1 cellular context compared by ENCODE assay signal in the genomic region with DNA sequence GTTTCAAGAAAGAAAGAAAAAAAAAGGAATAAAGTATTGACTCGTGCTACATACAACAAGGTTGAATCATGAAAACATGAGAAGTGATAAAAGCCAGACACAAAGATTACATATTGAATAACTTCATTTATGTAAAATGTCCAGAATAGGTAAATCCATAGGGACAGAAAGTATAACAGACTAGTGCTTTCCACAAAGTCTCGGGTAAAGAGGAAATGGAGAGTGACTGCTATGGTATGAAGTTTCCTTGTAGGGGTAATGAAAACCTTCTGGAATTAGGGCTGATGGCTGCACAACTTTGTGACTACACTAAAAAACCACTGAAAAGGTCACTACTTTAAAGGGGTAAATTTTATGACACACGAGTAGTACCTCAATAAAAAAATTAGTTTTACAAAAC.
TF ChIP-seq lines count a peak whose summit lies in the region.

No MANE protein-coding gene starts in this region.

TF ChIP-seq in IMR-90, 13 proteins besides CTCF, POLR2A, EP300 and RAD21:
- TF ChIP-seq MXI1 (IDR thresholded peaks at IDR 0.05; ENCODE audit: borderline replicate concordance, low read depth, low read length) (no peak), FOS (IDR thresholded peaks at IDR 0.05; ENCODE audit: low read depth, low read length) (no peak), SMC3 (IDR thresholded peaks at IDR 0.05; ENCODE audit: low read depth, low read length) (no peak), CHD1 (IDR thresholded peaks at IDR 0.05; ENCODE audit: low read depth, low read length) (no peak), MAFK (IDR thresholded peaks at IDR 0.05; ENCODE audit: low read depth, low read length) (no peak), MAZ (IDR thresholded peaks at IDR 0.05; ENCODE audit: borderline replicate concordance, low read depth, low read length) (no peak), RFX5 (IDR thresholded peaks at IDR 0.05; ENCODE audit: low read depth, low read length) (no peak), BHLHE40 (IDR thresholded peaks at IDR 0.05; ENCODE audit: low read depth, low read length) (no peak), RCOR1 (IDR thresholded peaks at IDR 0.05; ENCODE audit: insufficient replicate concordance, low read length) (no peak), CEBPB (IDR thresholded peaks at IDR 0.05; ENCODE audit: low read depth, low read length) (no peak), NFE2L2 (IDR thresholded peaks at IDR 0.05; ENCODE audit: low read depth, low read length) (no peak)
- TF ChIP-seq, protein P1, sequence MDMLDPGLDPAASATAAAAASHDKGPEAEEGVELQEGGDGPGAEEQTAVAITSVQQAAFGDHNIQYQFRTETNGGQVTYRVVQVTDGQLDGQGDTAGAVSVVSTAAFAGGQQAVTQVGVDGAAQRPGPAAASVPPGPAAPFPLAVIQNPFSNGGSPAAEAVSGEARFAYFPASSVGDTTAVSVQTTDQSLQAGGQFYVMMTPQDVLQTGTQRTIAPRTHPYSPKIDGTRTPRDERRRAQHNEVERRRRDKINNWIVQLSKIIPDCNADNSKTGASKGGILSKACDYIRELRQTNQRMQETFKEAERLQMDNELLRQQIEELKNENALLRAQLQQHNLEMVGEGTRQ (IDR thresholded peaks at IDR 0.05; ENCODE audit: low read depth, low read length): no peak
- TF ChIP-seq, protein P2, sequence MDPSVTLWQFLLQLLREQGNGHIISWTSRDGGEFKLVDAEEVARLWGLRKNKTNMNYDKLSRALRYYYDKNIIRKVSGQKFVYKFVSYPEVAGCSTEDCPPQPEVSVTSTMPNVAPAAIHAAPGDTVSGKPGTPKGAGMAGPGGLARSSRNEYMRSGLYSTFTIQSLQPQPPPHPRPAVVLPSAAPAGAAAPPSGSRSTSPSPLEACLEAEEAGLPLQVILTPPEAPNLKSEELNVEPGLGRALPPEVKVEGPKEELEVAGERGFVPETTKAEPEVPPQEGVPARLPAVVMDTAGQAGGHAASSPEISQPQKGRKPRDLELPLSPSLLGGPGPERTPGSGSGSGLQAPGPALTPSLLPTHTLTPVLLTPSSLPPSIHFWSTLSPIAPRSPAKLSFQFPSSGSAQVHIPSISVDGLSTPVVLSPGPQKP (IDR thresholded peaks at IDR 0.05; ENCODE audit: borderline replicate concordance, low read depth, low read length): no peak
